ENCODE assay signal across 23 cellular contexts in the genomic region with DNA sequence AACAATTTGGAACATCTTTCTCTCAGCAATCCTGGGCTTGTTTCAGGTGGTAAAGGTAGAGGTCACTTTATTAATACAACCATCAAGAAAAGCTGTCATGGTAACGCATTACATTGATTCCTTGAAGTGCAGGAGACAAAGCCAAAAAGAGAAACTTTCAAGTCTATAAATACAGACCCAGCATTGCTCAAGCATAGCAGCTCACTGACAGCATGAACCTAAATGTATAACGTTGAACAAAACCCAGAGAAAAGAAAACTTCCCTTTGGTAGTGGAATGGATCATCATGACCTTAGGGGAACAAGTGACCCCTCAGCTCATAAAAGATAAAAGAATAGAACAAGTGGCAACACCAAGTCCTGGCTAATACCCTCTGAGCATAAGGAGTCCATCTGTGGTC.
DNase-seq lines count a peak whose midpoint lies in the region; ATAC-seq, FAIRE-seq and TF ChIP-seq lines count a peak whose summit lies in the region.
"Had no signal": no experiment of that assay in that cellular context is flagged by ENCODE, and none has a peak within 500 bp of the region (broad histone marks: within the 10 kb centered on the region; RNA-seq: fewer than 3 reads in every experiment).

No MANE protein-coding gene starts in this region.

- DNase-seq in GM12892 (ENCODE audit: insufficient read length) (no peak), T-cell (no peak), iPS-NIHi7 (ENCODE audit: extremely low spot score) (no peak), DMS 273 treated with DMSO at 0.1 percent for 48 hours (lab: John Stamatoyannopoulos, UW) (no peak)
- no peak for DNase-seq in activated CD4-positive, alpha-beta T cell treated with anti-CD3 and anti-CD28 coated beads, Interleukin-2, amount 10 ng/mL, durations not matched to agents 7 days and 5 days
- DNase-seq: C1 segment of cervical spinal cord, Caco-2, EL, Kasumi-1, MM.1S, NCI-H1092 treated with DMSO at 0.1 percent for 48 hours, NCI-H2081 treated with DMSO at 0.1 percent for 48 hours, NCI-H2227 treated with DMSO at 0.1 percent for 48 hours, NCI-H524, T-helper 1 cell had no signal

- ATAC-seq in GM19463 (IDR thresholded peaks at IDR 0.05; ENCODE audit: unreplicated experiment) (peak; percentile 36), HG02884 (IDR thresholded peaks at IDR 0.05; ENCODE audit: unreplicated experiment) (peak; percentile 31), HG03558 (IDR thresholded peaks at IDR 0.05; ENCODE audit: extremely low read depth, unreplicated experiment) (peak; percentile 35), T-cell (replicated peaks in 1 of 4) (no peak)
- ATAC-seq: GM23338, Panc1, Right ventricle myocardium inferior had no signal

- no peaks in the 10 kb centered on the region for H3K4me1 Mint-ChIP-seq in T-cell
- H3K4me1 Mint-ChIP-seq in activated CD4-positive, alpha-beta T cell treated with anti-CD3 and anti-CD28 coated beads, Interleukin-2, amount 10 ng/mL, durations not matched to agents 7 days and 5 days = peaks cover 3% of the 10 kb centered on the region

- H3K27me3 Mint-ChIP-seq in T-cell = peaks cover 3 to 9% of the 10 kb centered on the region in 2 donors
- peaks cover 10% of the 10 kb centered on the region for H3K27me3 Mint-ChIP-seq in activated CD4-positive, alpha-beta T cell treated with anti-CD3 and anti-CD28 coated beads, Interleukin-2, amount 10 ng/mL, durations not matched to agents 7 days and 5 days
- H3K27me3 Mint-ChIP-seq: IgD-negative memory B cell had no signal

- FAIRE-seq in GM12892 (lab: Jason Lieb, UNC) = peak; percentile 5
- FAIRE-seq: A204.1 had no signal

- no peaks in the 10 kb centered on the region for H3K36me3 Mint-ChIP-seq in T-cell
- no peaks in the 10 kb centered on the region for H3K36me3 Mint-ChIP-seq in activated CD4-positive, alpha-beta T cell treated with anti-CD3 and anti-CD28 coated beads, Interleukin-2, amount 10 ng/mL, durations not matched to agents 7 days and 5 days (ENCODE audit: low read depth)

- H3K9me3 Mint-ChIP-seq in T-cell = peaks cover 0 to 4% (median 0%) of the 10 kb centered on the region in 3 donors
- H3K9me3 Mint-ChIP-seq in activated CD4-positive, alpha-beta T cell treated with anti-CD3 and anti-CD28 coated beads, Interleukin-2, amount 10 ng/mL, durations not matched to agents 7 days and 5 days = no peaks in the 10 kb centered on the region
- H3K9me3 Mint-ChIP-seq: GM23338, IgD-negative memory B cell had no signal

- POLR2A ChIA-PET in T-cell (lab: Charles Lee) = no interaction called here
- POLR2A ChIA-PET in activated CD4-positive, alpha-beta T cell treated with anti-CD3 and anti-CD28 coated beads, Interleukin-2, amount 10 ng/mL, durations not matched to agents 7 days and 5 days (lab: Charles Lee) = no interaction called here

- CTCF ChIA-PET in T-cell (lab: Charles Lee) = no interaction called here
- CTCF ChIA-PET in activated CD4-positive, alpha-beta T cell treated with anti-CD3 and anti-CD28 coated beads, Interleukin-2, amount 10 ng/mL, durations not matched to agents 7 days and 5 days (lab: Charles Lee) = interaction anchor here (0.6 to 1.6 kb wide), 3 partner anchors 13 to 126 kb away, joined by 3 to 4 read pairs (median 3); no protein-coding TSS in a partner anchor

- TF ChIP-seq POLR2A in GM12892 (IDR thresholded peaks at IDR 0.05; ENCODE audit: low read depth, low read length) = no peak

- no peak overlapping the region for H3K27ac Mint-ChIP-seq in T-cell
- H3K27ac Mint-ChIP-seq in activated CD4-positive, alpha-beta T cell treated with anti-CD3 and anti-CD28 coated beads, Interleukin-2, amount 10 ng/mL, durations not matched to agents 7 days and 5 days = no peak overlapping the region
- H3K27ac Mint-ChIP-seq: GM23338, IgD-negative memory B cell had no signal

- no peak overlapping the region for H3K4me3 Mint-ChIP-seq in T-cell
- H3K4me3 Mint-ChIP-seq in activated CD4-positive, alpha-beta T cell treated with anti-CD3 and anti-CD28 coated beads, Interleukin-2, amount 10 ng/mL, durations not matched to agents 7 days and 5 days = no peak overlapping the region
- H3K4me3 Mint-ChIP-seq: GM23338, IgD-negative memory B cell had no signal

Comparison
In these comparisons a context has a peak if more than half of its experiments do, and no peak if none do; other contexts are left out.
1. ATAC-seq: peak in GM19463 (single experiment), HG02884 (single experiment) and HG03558 (single experiment); none in T-cell (0 of 4).